In the genomic region with DNA sequence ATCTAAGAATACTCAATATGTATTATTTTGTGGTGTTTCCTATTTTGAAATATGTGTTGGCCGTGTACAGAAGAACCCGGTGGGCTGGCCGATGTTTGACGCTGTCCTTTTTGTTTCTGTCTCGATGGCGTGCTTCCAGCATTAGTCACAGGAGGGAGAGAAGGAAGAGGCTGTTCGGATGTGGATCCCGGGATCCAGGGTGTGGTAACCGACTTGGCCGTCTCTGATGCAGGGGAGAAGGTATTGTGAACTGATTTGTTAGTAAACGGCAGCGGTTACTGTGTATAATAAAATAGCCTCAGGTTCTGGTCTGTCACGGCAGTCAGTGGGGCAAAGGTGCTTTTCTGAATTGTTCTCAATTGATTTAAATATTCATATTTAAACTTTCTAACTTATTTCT, we compare ENCODE assay signal across 10 cellular contexts.
DNase-seq lines count a peak whose midpoint lies in the region; ATAC-seq, FAIRE-seq and TF ChIP-seq lines count a peak whose summit lies in the region.
"Had no signal": no experiment of that assay in that cellular context is flagged by ENCODE, and none has a peak within 500 bp of the region (broad histone marks: within the 10 kb centered on the region; RNA-seq: fewer than 3 reads in every experiment).

No MANE protein-coding gene starts in this region.

- H3K27me3 ChIP-seq in left ventricle myocardium inferior (ENCODE audit: low read depth) (peaks cover 4% of the 10 kb centered on the region), transverse colon (no peaks in the 10 kb centered on the region)

- TF ChIP-seq CTCF in left ventricle myocardium inferior (IDR thresholded peaks at IDR 0.05; ENCODE audit: borderline replicate concordance) (no peak), transverse colon (IDR thresholded peaks at IDR 0.05) (no peak)

- intact Hi-C loops in left ventricle myocardium inferior (cut with micrococcal nuclease) (no loop called here), left cardiac atrium (cut with DNase I) (loop anchor here in 1 of 2 donors (10.0 kb wide), 1 partner anchor 1014 kb away; no protein-coding TSS in a partner anchor), transverse colon (cut with DNase I; ENCODE audit: low total_unique reads) (no loop called here)

- ATAC-seq in left cardiac atrium (no peak), GM21576 (IDR thresholded peaks at IDR 0.05; ENCODE audit: unreplicated experiment) (no peak)

- TF ChIP-seq EP300 in transverse colon (IDR thresholded peaks at IDR 0.05; ENCODE audit: low read depth), result no peak

- peak; percentile 34 for DNase-seq in left ventricle myocardium inferior
- DNase-seq in left cardiac atrium, result no peak
- DNase-seq in astrocyte of the hippocampus (ENCODE audit: low read depth, low spot score), result peak; percentile 73
- peak; percentile 13 for DNase-seq in iPS-NIHi7 (ENCODE audit: extremely low spot score)
- peak; percentile 50 for DNase-seq in transverse colon
- no peak for DNase-seq in SHP77 treated with DMSO at 0.1 percent for 48 hours (lab: John Stamatoyannopoulos, UW)
- DNase-seq in GM12891 (ENCODE audit: insufficient read length, low spot score), result no peak
- DNase-seq: activated T-cell treated with anti-CD3 and anti-CD28 coated beads for 4 hours, NCI-H146 had no signal

- WGBS in transverse colon (ENCODE audit: low coverage in 1 of 2), 2 donors, result 27 to 38% methylated on average over 8 to 13 of the region's 13 CpGs

- H3K27ac ChIP-seq in left ventricle myocardium inferior (replicated peaks) (peak overlapping the region; percentile 64), transverse colon (peak overlapping the region in 1 of 4 donors; percentile 41)

- no peaks in the 10 kb centered on the region for H3K9me3 ChIP-seq in left ventricle myocardium inferior (replicated peaks)
- H3K9me3 ChIP-seq in transverse colon, result no peaks in the 10 kb centered on the region

- H3K36me3 ChIP-seq in left ventricle myocardium inferior (no peaks in the 10 kb centered on the region), transverse colon (no peaks in the 10 kb centered on the region)

- peaks cover 44% of the 10 kb centered on the region for H3K4me1 ChIP-seq in left ventricle myocardium inferior
- peaks cover 0 to 16% (median 3%) of the 10 kb centered on the region in 4 donors for H3K4me1 ChIP-seq in transverse colon

- in situ Hi-C loops in transverse colon (cut with MboI; ENCODE audit: low pct_ligation_motif_present in 1 of 4, low pct_unique_long_range_greater_than_20kb in 1 of 4, low sequenced_read_pairs in 3 of 4), result loop anchor here in 2 of 4 donors (5.0 kb wide), 1 partner anchor 746 kb away; no protein-coding TSS in a partner anchor

- H3K4me3 ChIP-seq in left ventricle myocardium inferior (peak overlapping the region; percentile 32), transverse colon (no peak overlapping the region)

- FAIRE-seq in GM12891 (lab: Jason Lieb, UNC), result no peak

- TF ChIP-seq POLR2A in transverse colon (IDR thresholded peaks at IDR 0.05), result no peak
- no peak for TF ChIP-seq POLR2A in GM12891 (IDR thresholded peaks at IDR 0.05; ENCODE audit: low read depth, low read length)

TF ChIP-seq in GM12891, 5 proteins besides CTCF, POLR2A, EP300 and RAD21:
- TF ChIP-seq SPI1 (IDR thresholded peaks at IDR 0.05; ENCODE audit: low read depth, low read length) (no peak), TAF1 (IDR thresholded peaks at IDR 0.05; ENCODE audit: low read depth, low read length) (no peak), POU2F2 (IDR thresholded peaks at IDR 0.05; ENCODE audit: low read depth, low read length) (no peak), POLR2AphosphoS5 (IDR thresholded peaks at IDR 0.05; ENCODE audit: low read depth, low read length) (no peak), PAX5 (IDR thresholded peaks at IDR 0.05; ENCODE audit: insufficient read depth, low read length, severe bottlenecking) (no peak)

Comparison
In these comparisons a context has a peak if more than half of its experiments do, and no peak if none do; other contexts are left out.
1. DNase-seq: peak in left ventricle myocardium inferior (single experiment), astrocyte of the hippocampus (single experiment), iPS-NIHi7 (single experiment) and transverse colon (single experiment); none in left cardiac atrium (single experiment), SHP77 treated with DMSO at 0.1 percent for 48 hours (single experiment) and GM12891 (single experiment).